In genomic region chr4:23058113-23058512, GRCh38 we compare ENCODE assay signal across 26 cellular contexts.
"Had no signal": no experiment of that assay in that cellular context is flagged by ENCODE, and none has a peak within 500 bp of the region (broad histone marks: within the 10 kb centered on the region; RNA-seq: fewer than 3 reads in every experiment).

No MANE protein-coding gene starts in this region.

- H3K9me3 Mint-ChIP-seq: activated B cell treated with CpG ODN at 0.5 μM for 24 hours; activated CD4-positive, alpha-beta memory T cell treated with anti-CD3 and anti-CD28 coated beads, Interleukin-2, amount 10 ng/mL, durations not matched to agents 7 days and 5 days; activated CD4-positive, alpha-beta T cell treated with anti-CD3 and anti-CD28 coated beads, Interleukin-2, amount 10 ng/mL, durations not matched to agents 7 days and 5 days; activated naive CD4-positive, alpha-beta T cell treated with anti-CD3 and anti-CD28 coated beads for 36 hours; T-helper 1 cell treated with Interleukin-12 subunit alpha and Interleukin-12 subunit beta and Interleukin-4 antibody, amounts not matched to agents 30 μg/mL and 1 μg/mL, for 36 hours had no signal

- ATAC-seq: activated T-helper 17 cell treated with anti-CD3 and anti-CD28 coated beads, Interleukin-2, amount 50 U/mL, for 72 hours had no signal

- H3K36me3 Mint-ChIP-seq: activated naive CD8-positive, alpha-beta T cell; IgD-negative memory B cell had no signal

- H3K27ac Mint-ChIP-seq: activated B cell treated with CpG ODN at 0.5 μM for 24 hours; activated CD4-positive, alpha-beta memory T cell treated with anti-CD3 and anti-CD28 coated beads, Interleukin-2, amount 10 ng/mL, durations not matched to agents 7 days and 5 days; activated CD4-positive, alpha-beta T cell treated with anti-CD3 and anti-CD28 coated beads, Interleukin-2, amount 10 ng/mL, durations not matched to agents 7 days and 5 days; activated naive CD4-positive, alpha-beta T cell treated with anti-CD3 and anti-CD28 coated beads for 36 hours; activated naive CD8-positive, alpha-beta T cell; activated T-helper 17 cell treated with anti-CD3 and anti-CD28 coated beads, Interleukin-2, amount 50 U/mL, for 72 hours; IgD-negative memory B cell; T-helper 1 cell treated with Interleukin-12 subunit alpha and Interleukin-12 subunit beta and Interleukin-4 antibody, amounts not matched to agents 30 μg/mL and 1 μg/mL, for 36 hours had no signal

- H3K4me1 Mint-ChIP-seq: activated B cell treated with CpG ODN at 0.5 μM for 24 hours; activated CD4-positive, alpha-beta memory T cell treated with anti-CD3 and anti-CD28 coated beads, Interleukin-2, amount 10 ng/mL, durations not matched to agents 7 days and 5 days; activated CD4-positive, alpha-beta T cell treated with anti-CD3 and anti-CD28 coated beads, Interleukin-2, amount 10 ng/mL, durations not matched to agents 7 days and 5 days; activated T-helper 17 cell treated with anti-CD3 and anti-CD28 coated beads, Interleukin-2, amount 50 U/mL, for 72 hours; IgD-negative memory B cell had no signal

- DNase-seq: activated B cell treated with CpG ODN at 0.5 μM for 24 hours; activated CD4-positive, alpha-beta memory T cell treated with anti-CD3 and anti-CD28 coated beads, Interleukin-2, amount 10 ng/mL, durations not matched to agents 7 days and 5 days; activated CD4-positive, alpha-beta T cell treated with anti-CD3 and anti-CD28 coated beads for 1 hour; activated CD4-positive, alpha-beta T cell treated with anti-CD3 and anti-CD28 coated beads, Interleukin-2, amount 10 ng/mL, durations not matched to agents 7 days and 5 days; activated gamma-delta T cell; activated naive CD4-positive, alpha-beta T cell treated with anti-CD3 and anti-CD28 coated beads for 36 hours; activated T-cell treated with anti-CD3 and anti-CD28 coated beads for 4 hours; activated T-cell treated with anti-CD3 and anti-CD28 coated beads, Interleukin-2, amount 50 U/mL, for 48 hours; brain microvascular endothelial cell; cerebellar nuclear complex; KG1; MV-4-11; NCI-H1105; NCI-H1436; NCI-H187; NCI-H2081; NCI-H2171; NCI-H2227 treated with DMSO at 0.1 percent for 48 hours; NCI-H526; NCI-H774; Peyer's patch; SHP77 treated with DMSO at 0.1 percent for 48 hours had no signal

- H3K27me3 Mint-ChIP-seq: activated B cell treated with CpG ODN at 0.5 μM for 24 hours; activated CD4-positive, alpha-beta memory T cell treated with anti-CD3 and anti-CD28 coated beads, Interleukin-2, amount 10 ng/mL, durations not matched to agents 7 days and 5 days; activated CD4-positive, alpha-beta T cell treated with anti-CD3 and anti-CD28 coated beads, Interleukin-2, amount 10 ng/mL, durations not matched to agents 7 days and 5 days; activated naive CD8-positive, alpha-beta T cell; activated T-helper 17 cell treated with anti-CD3 and anti-CD28 coated beads, Interleukin-2, amount 50 U/mL, for 72 hours; IgD-negative memory B cell had no signal

- H3K4me3 Mint-ChIP-seq: activated B cell treated with CpG ODN at 0.5 μM for 24 hours; activated CD4-positive, alpha-beta memory T cell treated with anti-CD3 and anti-CD28 coated beads, Interleukin-2, amount 10 ng/mL, durations not matched to agents 7 days and 5 days; activated CD4-positive, alpha-beta T cell treated with anti-CD3 and anti-CD28 coated beads, Interleukin-2, amount 10 ng/mL, durations not matched to agents 7 days and 5 days; activated naive CD4-positive, alpha-beta T cell treated with anti-CD3 and anti-CD28 coated beads for 36 hours; activated naive CD8-positive, alpha-beta T cell; activated T-helper 17 cell treated with anti-CD3 and anti-CD28 coated beads, Interleukin-2, amount 50 U/mL, for 72 hours; IgD-negative memory B cell; T-helper 1 cell treated with Interleukin-12 subunit alpha and Interleukin-12 subunit beta and Interleukin-4 antibody, amounts not matched to agents 30 μg/mL and 1 μg/mL, for 36 hours had no signal
